Comparison of ENCODE assay signal across 8 cellular contexts in the genomic region with DNA sequence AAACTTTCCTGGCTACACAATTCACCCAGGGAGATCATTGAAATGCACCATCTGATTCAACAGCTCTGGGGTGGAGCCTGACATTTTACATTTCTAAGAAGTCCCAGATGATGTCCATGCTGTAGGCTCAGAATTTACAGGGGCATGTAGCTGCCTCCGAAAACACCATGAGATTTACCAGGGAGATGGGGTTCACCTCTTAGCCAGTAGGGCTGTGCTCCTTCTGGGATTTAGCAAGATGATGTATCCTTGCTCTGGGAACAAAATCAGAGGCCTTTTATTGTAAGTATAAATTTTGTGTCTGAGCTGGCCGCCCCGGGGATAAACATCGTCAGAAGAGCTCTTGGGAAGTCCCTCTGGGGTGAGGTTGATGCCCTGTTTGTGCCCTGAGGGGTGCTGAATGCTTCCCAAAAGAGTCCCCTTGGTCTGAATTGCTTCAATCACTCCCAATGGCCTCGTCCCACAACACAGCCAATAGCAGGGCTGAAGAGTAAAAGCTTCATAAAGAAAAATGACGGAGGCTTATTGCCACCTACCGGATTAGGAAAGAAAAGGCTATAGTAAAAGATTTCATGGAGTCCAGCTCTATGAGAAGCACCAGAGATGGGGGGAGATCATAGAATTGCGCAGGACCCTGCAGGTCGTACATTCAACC. TPM values are rescaled to one million over a fixed set of nuclear protein-coding genes. Genes with fewer than 3 reads are reported as not detected.
A peak's percentile ranks its signal among the peaks of the same experiment; 100 is the strongest.
DNase-seq lines count a peak whose midpoint lies in the region; ATAC-seq, FAIRE-seq and TF ChIP-seq lines count a peak whose summit lies in the region.

No MANE protein-coding gene starts in this region.

- no peak overlapping the region for H3K14ac ChIP-seq in neuronal stem cell (ENCODE audit: low read length)

- no peak overlapping the region for H2BK120ac ChIP-seq in neuronal stem cell (ENCODE audit: low read depth, low read length)

- no peak overlapping the region for H2AK5ac ChIP-seq in neuronal stem cell (ENCODE audit: low read depth, low read length)

- no peak for TF ChIP-seq CTCF in bronchial epithelial cell (IDR thresholded peaks at IDR 0.05; ENCODE audit: insufficient read depth, low read length, severe bottlenecking)

- H3K18ac ChIP-seq in neuronal stem cell (ENCODE audit: low read length) = no peak overlapping the region

- H3K4ac ChIP-seq in neuronal stem cell (ENCODE audit: low read length) = no peak overlapping the region

- H3K4me3 ChIP-seq in bronchial epithelial cell (ENCODE audit: low read depth, low read length) (no peak overlapping the region), neuronal stem cell (ENCODE audit: low read length in 2 of 2) (no peak overlapping the region)

- H2BK12ac ChIP-seq in neuronal stem cell (ENCODE audit: low read length) = no peak overlapping the region

- no peak overlapping the region for H2BK5ac ChIP-seq in neuronal stem cell (ENCODE audit: low read length)

- H3K4me2 ChIP-seq in neuronal stem cell (ENCODE audit: insufficient read depth, low read length, poor library complexity, severe bottlenecking) = no peak overlapping the region

- ATAC-seq in GM19438 (IDR thresholded peaks at IDR 0.05; ENCODE audit: low read depth, unreplicated experiment) (peak; percentile 49), HG03342 (IDR thresholded peaks at IDR 0.05; ENCODE audit: unreplicated experiment) (no peak), sciatic nerve (no peak)

- H2AFZ ChIP-seq in neuronal stem cell (ENCODE audit: low read length) = peak overlapping the region; percentile 33

- H3K9me3 ChIP-seq in neuronal stem cell (replicated peaks in 1 of 2; ENCODE audit: control insufficient read depth in 2 of 2, insufficient read depth in 1 of 2, low read depth in 1 of 2, low read length in 2 of 2) = no peaks in the 10 kb centered on the region

- no peak overlapping the region for H3K9ac ChIP-seq in neuronal stem cell (ENCODE audit: low read depth, low read length, poor library complexity)

- H3K27ac ChIP-seq in neuronal stem cell (replicated peaks; ENCODE audit: low read length) = no peak overlapping the region

- peak; percentile 51 for DNase-seq in A172 (ENCODE audit: low spot score)
- DNase-seq in NCI-H2227 treated with DMSO at 0.1 percent for 48 hours (lab: John Stamatoyannopoulos, UW) = peak; percentile 50
- DNase-seq in bronchial epithelial cell (ENCODE audit: low read depth) = peak; percentile 10
- peak; percentile 23 for DNase-seq in neuronal stem cell (ENCODE audit: low spot score)
- DNase-seq in epidermal melanocyte (ENCODE audit: insufficient read length, low spot score) = no peak
- DNase-seq in sciatic nerve (ENCODE audit: low spot score) = no peak

- no peaks in the 10 kb centered on the region for H3K27me3 ChIP-seq in bronchial epithelial cell (ENCODE audit: control insufficient read depth, insufficient read depth, low read length)
- H3K27me3 ChIP-seq in neuronal stem cell (ENCODE audit: control insufficient read depth in 3 of 3, insufficient read depth in 3 of 3, low read depth in 1 of 3, low read length in 3 of 3) = peaks cover 0 to 20% (median 0%) of the 10 kb centered on the region in 3 experiments

- H3K79me1 ChIP-seq in neuronal stem cell (ENCODE audit: low read depth, low read length) = no peaks in the 10 kb centered on the region

- WGBS in neuronal stem cell (ENCODE audit: extremely low coverage in 2 of 2, insufficient read length in 2 of 2, insufficient replicate concordance in 1 of 2), 2 donors = no CpG with 5 or more reads among the region's 9 CpGs

- intact Hi-C loops in sciatic nerve (cut with DNase I) = no loop called here

- no peaks in the 10 kb centered on the region for H3K36me3 ChIP-seq in bronchial epithelial cell (ENCODE audit: control insufficient read depth, insufficient read depth, low read length)
- no peaks in the 10 kb centered on the region for H3K36me3 ChIP-seq in neuronal stem cell (replicated peaks in 1 of 2; ENCODE audit: control insufficient read depth in 2 of 2, insufficient read depth in 2 of 2, low read length in 2 of 2)

- no peak overlapping the region for H3K23ac ChIP-seq in neuronal stem cell (ENCODE audit: low read depth, low read length, poor library complexity)

- H4K91ac ChIP-seq in neuronal stem cell (ENCODE audit: low read depth, low read length, poor library complexity) = no peak overlapping the region

- no peak overlapping the region for H4K8ac ChIP-seq in neuronal stem cell (ENCODE audit: low read depth, low read length)

- no peak overlapping the region for H2BK15ac ChIP-seq in neuronal stem cell (ENCODE audit: low read length)

- no peak for FAIRE-seq in bronchial epithelial cell (lab: Jason Lieb, UNC)

- peaks cover 0 to 2% of the 10 kb centered on the region in 2 donors for H3K4me1 ChIP-seq in neuronal stem cell (ENCODE audit: control insufficient read depth in 2 of 2, insufficient read depth in 1 of 2, low read depth in 1 of 2, low read length in 2 of 2)

RNA-seq across cellular contexts. Expression of a gene that starts 33.4 kb away (rescaled TPM):
- total RNA-seq in A172 (2014; rRNA removed; shearing (Covaris generic)) = 161 and 204 TPM in 2 replicates
- total RNA-seq in bronchial epithelial cell = 72.9 and 90.9 TPM in 2 replicates
- 98.3 TPM for polyA plus RNA-seq in neuronal stem cell (2013, experiment 1 of 2)
- polyA plus RNA-seq in neuronal stem cell (2013, experiment 2 of 2) = 98.1 TPM
- total RNA-seq in sciatic nerve = 80.1 TPM

Comparison
In these comparisons a context has a peak if more than half of its experiments do, and no peak if none do; other contexts are left out.
1. DNase-seq: peak in A172 (single experiment), NCI-H2227 treated with DMSO at 0.1 percent for 48 hours (single experiment), bronchial epithelial cell (single experiment) and neuronal stem cell (single experiment); none in epidermal melanocyte (single experiment) and sciatic nerve (single experiment).